ENCODE assay signal across 8 cellular contexts in the genomic region with DNA sequence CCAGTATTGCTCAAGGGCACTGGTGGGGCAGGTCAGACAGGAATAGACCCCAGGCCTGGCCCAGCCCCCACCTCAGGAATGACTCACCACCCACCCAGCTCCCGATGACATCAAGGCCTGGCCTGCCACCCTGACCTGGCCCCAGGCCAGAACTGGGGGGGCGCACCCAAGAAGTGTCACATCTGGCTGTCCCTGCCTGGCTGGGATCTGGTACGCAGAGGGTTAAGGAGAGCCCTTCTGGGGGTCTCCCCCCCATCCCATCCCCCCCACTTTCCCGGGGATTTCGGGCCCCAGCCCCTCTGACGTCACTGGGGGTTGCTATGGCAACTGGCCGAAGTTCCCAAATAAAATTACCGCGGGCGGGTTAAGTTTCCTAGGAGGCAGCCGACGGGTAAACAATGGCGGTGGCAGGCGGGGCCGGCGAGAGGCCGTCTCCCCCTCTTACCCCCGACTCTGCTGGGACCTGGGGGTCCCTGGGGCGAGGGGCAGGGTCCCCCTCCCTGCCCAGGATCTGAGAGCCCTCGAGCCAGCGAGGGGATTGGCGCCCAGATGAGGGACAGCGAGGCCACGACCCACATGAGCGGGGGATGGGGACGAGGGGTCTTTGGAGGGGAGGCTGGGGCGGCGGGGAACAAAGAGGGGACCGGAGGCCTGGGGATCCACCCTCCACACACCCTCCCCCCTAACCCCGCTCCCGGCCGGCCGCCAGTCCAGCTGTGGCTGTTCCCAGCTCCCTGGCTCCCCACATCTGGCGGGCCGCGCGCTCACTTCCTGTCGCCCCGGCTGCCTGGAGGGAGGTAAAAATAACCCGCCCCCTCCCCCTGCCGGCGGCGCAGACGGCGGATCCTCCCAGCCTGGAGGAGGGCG. TPM values are rescaled to one million over a fixed set of nuclear protein-coding genes. Genes with fewer than 3 reads are reported as not detected.
DNase-seq lines count a peak whose midpoint lies in the region; ATAC-seq and TF ChIP-seq lines count a peak whose summit lies in the region.

No MANE protein-coding gene starts in this region.

- DNase-seq in Caki2 (ENCODE audit: low read depth) (peak; percentile 99), KG1 (lab: John Stamatoyannopoulos, UW) (peak; percentile 26), RPMI8226 (peak; percentile 94), fibroblast of villous mesenchyme (ENCODE audit: low read depth) (peak; percentile 97), neural progenitor cell (ENCODE audit: low spot score) (peak; percentile 97), stomach (peak; percentile 90)
- DNase-seq in activated effector memory CD4-positive, alpha-beta T cell treated with anti-CD3 and anti-CD28 coated beads, Interleukin-2, amount 50 U/mL, for 16 hours: peak; percentile 95

- TF ChIP-seq CTCF in fibroblast of villous mesenchyme (IDR thresholded peaks at IDR 0.05; ENCODE audit: insufficient read depth, low read depth, low read length): no peak
- TF ChIP-seq CTCF in neural progenitor cell (IDR thresholded peaks at IDR 0.05): peak; percentile 33
- peak in 4 of 7 experiments; percentile 7 to 55 (median 27) for TF ChIP-seq CTCF in stomach (IDR thresholded peaks at IDR 0.05)

- H3K4me1 Mint-ChIP-seq in neural progenitor cell: peaks cover 48% of the 10 kb centered on the region

- no peaks in the 10 kb centered on the region for H3K36me3 ChIP-seq in neural progenitor cell
- H3K36me3 ChIP-seq in stomach: no peaks in the 10 kb centered on the region

- no peaks in the 10 kb centered on the region for H4K20me1 ChIP-seq in neural progenitor cell (ENCODE audit: low read depth)

- peak overlapping the region; percentile 100 for H3K27ac Mint-ChIP-seq in neural progenitor cell

- in situ Hi-C loops in Caki2 (cut with HindIII; ENCODE audit: low pct_unique_long_range_greater_than_20kb, low sequenced_read_pairs): no loop called here

- peaks cover 20% of the 10 kb centered on the region for H3K27me3 Mint-ChIP-seq in neural progenitor cell (ENCODE audit: insufficient read depth, low read depth)

- H3K9ac ChIP-seq in neural progenitor cell: peak overlapping the region; percentile 40

- H3K9me3 ChIP-seq in neural progenitor cell (ENCODE audit: low read depth) (no peaks in the 10 kb centered on the region), stomach (no peaks in the 10 kb centered on the region)

- peak; percentile 16 for ATAC-seq in GM21526 (IDR thresholded peaks at IDR 0.05; ENCODE audit: low FRiP score, unreplicated experiment)

- H3K4me2 ChIP-seq in neural progenitor cell: peak overlapping the region; percentile 80

- H3F3A ChIP-seq in neural progenitor cell (ENCODE audit: low read depth): peaks cover 60% of the 10 kb centered on the region

- TF ChIP-seq POLR2A in stomach (IDR thresholded peaks at IDR 0.05): peak in 2 of 4 donors; percentile 53 to 54

- H3K4me3 Mint-ChIP-seq in neural progenitor cell: peak overlapping the region; percentile 83

- intact Hi-C loops in stomach (cut with DNase I; ENCODE audit: low total_unique reads): no loop called here

- peaks cover 16% of the 10 kb centered on the region for H3K27me3 ChIP-seq in neural progenitor cell
- no peaks in the 10 kb centered on the region for H3K27me3 ChIP-seq in stomach

- no peaks in the 10 kb centered on the region for H3K36me3 Mint-ChIP-seq in neural progenitor cell

- WGBS in stomach, 5 donors: 0 to 1% (median 0%) methylated on average over 18 to 46 of the region's 46 CpGs

- no peaks in the 10 kb centered on the region for H3K9me3 Mint-ChIP-seq in neural progenitor cell

- H3K27ac ChIP-seq in neural progenitor cell (peak overlapping the region; percentile 95), stomach (peak overlapping the region; percentile 98 to 100 (median 99))

- peak overlapping the region; percentile 62 for H3K4me3 ChIP-seq in fibroblast of villous mesenchyme (ENCODE audit: low read depth, low read length)
- H3K4me3 ChIP-seq in neural progenitor cell: peak overlapping the region; percentile 63
- H3K4me3 ChIP-seq in stomach: peak overlapping the region; percentile 32 to 55 (median 48)

- peak overlapping the region; percentile 58 for H2AFZ ChIP-seq in neural progenitor cell (replicated peaks)

- H3K4me1 ChIP-seq in neural progenitor cell: peaks cover 23% of the 10 kb centered on the region
- H3K4me1 ChIP-seq in stomach: peaks cover 52 to 88% (median 67%) of the 10 kb centered on the region in 4 donors

- peak; percentile 47 for TF ChIP-seq EP300 in stomach (IDR thresholded peaks at IDR 0.05)

- H3K79me2 ChIP-seq in neural progenitor cell (ENCODE audit: low read depth): no peaks in the 10 kb centered on the region

RNA-seq across cellular contexts. Expression of a gene that starts 29.7 kb away (rescaled TPM):
- total RNA-seq in Caki2 (2014; rRNA removed; shearing (Covaris generic); ENCODE audit: low replicate concordance): not detected in 2 replicates
- total RNA-seq in fibroblast of villous mesenchyme (0.64 TPM in 1 of 2 replicates, not detected in the other), neural progenitor cell (ENCODE audit: low replicate concordance) (not detected in 2 replicates), stomach (not detected)
- polyA plus RNA-seq in stomach: 1 to 10 TPM in 1 of 3 donors, not detected in 2; 1.2 TPM

RNA-seq across cellular contexts. Expression of a gene that starts 52.0 kb away (rescaled TPM):
- 6.2 and 6.3 TPM in 2 replicates for total RNA-seq in Caki2 (2014; rRNA removed; shearing (Covaris generic); ENCODE audit: low replicate concordance)
- total RNA-seq in fibroblast of villous mesenchyme (12.1 and 13.2 TPM in 2 replicates), neural progenitor cell (ENCODE audit: low replicate concordance) (6.7 and 20.4 TPM in 2 replicates), stomach (10 to 100 TPM in 1 of 5 donors, 1 to 10 TPM in 4; 2.2 to 14.0 (median 4.3) TPM)
- polyA plus RNA-seq in stomach: 1 to 10 TPM; 2.3 to 4.9 (median 3.0) TPM

RNA-seq across cellular contexts. Expression of a gene that starts 58.7 kb away (rescaled TPM):
- total RNA-seq in Caki2 (2014; rRNA removed; shearing (Covaris generic); ENCODE audit: low replicate concordance): 5.5 and 12.7 TPM in 2 replicates
- total RNA-seq in fibroblast of villous mesenchyme (0.32 and 0.43 TPM in 2 replicates), neural progenitor cell (ENCODE audit: low replicate concordance) (0.49 and 4.1 TPM in 2 replicates), stomach (10 to 100 TPM in 1 of 5 donors, 1 to 10 TPM in 2, under 1 TPM in 1, not detected in 1; 0.87 to 14.3 (median 1.8) TPM)
- polyA plus RNA-seq in stomach: 1 to 10 TPM; 1.7 to 5.8 (median 3.7) TPM

RNA-seq across cellular contexts. Expression of a gene that starts 58.7 kb away (rescaled TPM):
- total RNA-seq in Caki2 (2014; rRNA removed; shearing (Covaris generic); ENCODE audit: low replicate concordance): 24.1 and 28.2 TPM in 2 replicates
- 18.6 and 22.9 TPM in 2 replicates for total RNA-seq in fibroblast of villous mesenchyme
- 8.1 and 22.0 TPM in 2 replicates for total RNA-seq in neural progenitor cell (ENCODE audit: low replicate concordance)
- 100 to 1,000 TPM in 1 of 5 donors, 10 to 100 TPM in 4; 24.8 to 381 (median 49.6) TPM for total RNA-seq in stomach
- polyA plus RNA-seq in stomach: 10 to 100 TPM; 28.0 to 38.8 (median 38.2) TPM

Comparison
In these comparisons a context has a peak if more than half of its experiments do, and no peak if none do; other contexts are left out.
1. Peak in every context shown above with its lines: DNase-seq, ATAC-seq, H3K4me3 ChIP-seq and H3K27ac ChIP-seq.
2. DNase-seq: peak in every context shown above with its lines; median percentile 99 in Caki2; 97 in fibroblast of villous mesenchyme; 97 in neural progenitor cell; 95 in activated effector memory CD4-positive, alpha-beta T cell treated with anti-CD3 and anti-CD28 coated beads, Interleukin-2, amount 50 U/mL, for 16 hours; 94 in RPMI8226; 90 in stomach; 26 in KG1.